Comparison of ENCODE assay signal across 9 cellular contexts in the genomic region with DNA sequence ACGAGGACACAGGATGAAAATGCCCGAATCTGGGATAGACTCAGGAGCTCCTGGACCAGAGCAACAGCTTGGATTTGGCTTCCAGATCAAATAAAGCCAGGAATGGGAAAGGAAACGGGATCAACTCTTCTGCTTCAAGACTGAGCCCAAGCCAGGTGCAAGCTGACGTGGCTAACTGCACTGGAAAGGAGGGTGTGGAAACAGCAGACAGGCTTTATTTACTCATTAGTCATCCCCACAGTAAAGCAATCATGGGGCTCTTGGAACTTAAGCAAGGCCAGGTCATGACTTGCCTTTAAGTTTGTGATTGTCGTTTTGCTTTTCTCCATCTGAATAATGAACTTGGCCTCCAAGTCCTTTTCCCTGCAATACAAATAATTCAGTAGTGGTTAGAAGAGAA. TPM values are rescaled to one million over a fixed set of nuclear protein-coding genes. Genes with fewer than 3 reads are reported as not detected.
A peak's percentile ranks its signal among the peaks of the same experiment; 100 is the strongest.
DNase-seq lines count a peak whose midpoint lies in the region; ATAC-seq and TF ChIP-seq lines count a peak whose summit lies in the region.
"Had no signal": no experiment of that assay in that cellular context is flagged by ENCODE, and none has a peak within 500 bp of the region (broad histone marks: within the 10 kb centered on the region; RNA-seq: fewer than 3 reads in every experiment).

No MANE protein-coding gene starts in this region.

- H3K4me3 ChIP-seq in astrocyte of the cerebellum (ENCODE audit: low read depth, low read length) (no peak overlapping the region), right lobe of liver (no peak overlapping the region)

- no peak overlapping the region for H3K27ac ChIP-seq in right lobe of liver

- H3K4me1 ChIP-seq in right lobe of liver: peaks cover 0 to 8% (median 0%) of the 10 kb centered on the region in 4 donors

- H3K27me3 ChIP-seq in right lobe of liver: no peaks in the 10 kb centered on the region

- ATAC-seq in right lobe of liver: peak; percentile 79 to 99 (median 98)
- ATAC-seq in HG02884 (IDR thresholded peaks at IDR 0.05; ENCODE audit: unreplicated experiment): no peak

- no peaks in the 10 kb centered on the region for H3K9me3 ChIP-seq in right lobe of liver

- intact Hi-C loops in right lobe of liver (cut with DNase I): no loop called here

- H3K36me3 ChIP-seq in right lobe of liver: no peaks in the 10 kb centered on the region

- peak; percentile 81 for DNase-seq in AG08396 (ENCODE audit: low spot score)
- peak; percentile 71 for DNase-seq in MV-4-11 (lab: John Stamatoyannopoulos, UW)
- peak; percentile 62 for DNase-seq in astrocyte of the cerebellum (ENCODE audit: low read depth)
- peak in 2 of 3 donors; percentile 63 to 73 for DNase-seq in right lobe of liver
- DNase-seq in T-helper 2 cell: no peak
- DNase-seq in amniotic stem cell (lab: John Stamatoyannopoulos, UW): no peak
- DNase-seq in NCI-H2107 treated with DMSO at 0.1 percent for 48 hours (lab: John Stamatoyannopoulos, UW; ENCODE audit: unreplicated experiment): no peak
- DNase-seq: activated CD4-positive, CD25-positive, alpha-beta regulatory T cell treated with anti-CD3 and anti-CD28 coated beads, Interleukin-2, amount 50 U/mL, for 72 hours had no signal

- in situ Hi-C loops in astrocyte of the cerebellum (cut with HindIII; ENCODE audit: low sequenced_read_pairs): no loop called here

- 45% methylated on average over 5 of the region's 5 CpGs for WGBS in right lobe of liver (ENCODE audit: insufficient coverage, low coverage, low lambda C conversion rate, missing lambda C conversion rate)

- TF ChIP-seq CTCF in astrocyte of the cerebellum (IDR thresholded peaks at IDR 0.05; ENCODE audit: low read depth, low read length, missing control alignments) (no peak), right lobe of liver (IDR thresholded peaks at IDR 0.05) (no peak)

- no peak for TF ChIP-seq POLR2A in right lobe of liver (IDR thresholded peaks at IDR 0.05)

RNA-seq across cellular contexts. Expression of a gene that starts 45.2 kb away (rescaled TPM):
- total RNA-seq in right lobe of liver: 10 to 100 TPM in 5 of 6 experiments, 1 to 10 TPM in 1; 8.4 to 15.9 (median 11.7) TPM

Comparison
In these comparisons a context has a peak if more than half of its experiments do, and no peak if none do; other contexts are left out.
1. DNase-seq: peak in AG08396 (single experiment), MV-4-11 (single experiment), astrocyte of the cerebellum (single experiment) and right lobe of liver (2 of 3); none in T-helper 2 cell (0 of 5), amniotic stem cell (single experiment) and NCI-H2107 treated with DMSO at 0.1 percent for 48 hours (single experiment).